ENCODE assay signal across 9 cellular contexts in genomic region chr15:76340802-76341365, GRCh38. TPM values are rescaled to one million over a fixed set of nuclear protein-coding genes. Genes with fewer than 3 reads are reported as not detected.
DNase-seq lines count a peak whose midpoint lies in the region; ATAC-seq and TF ChIP-seq lines count a peak whose summit lies in the region.
"Had no signal": no experiment of that assay in that cellular context is flagged by ENCODE, and none has a peak within 500 bp of the region (broad histone marks: within the 10 kb centered on the region; RNA-seq: fewer than 3 reads in every experiment).

No MANE protein-coding gene starts in this region.

- H3K4me3 Mint-ChIP-seq in MCF 10A (ENCODE audit: unreplicated experiment), result peak overlapping the region; percentile 75

- CTCF ChIA-PET in MCF 10A (lab: Yijun Ruan, JAX), result interaction anchor here (0.7 kb wide), 1 partner anchor 1310 kb away, joined by 3 read pairs; no protein-coding TSS in a partner anchor

- intact Hi-C loops in MCF 10A (cut with micrococcal nuclease), result no loop called here
- intact Hi-C loops in mucosa of descending colon (cut with DNase I, micrococcal nuclease), result no loop called here

- no peaks in the 10 kb centered on the region for H3K4me1 Mint-ChIP-seq in MCF 10A (ENCODE audit: insufficient read depth, unreplicated experiment)

- no peaks in the 10 kb centered on the region for H3K9me3 Mint-ChIP-seq in MCF 10A (ENCODE audit: unreplicated experiment)

- no peak overlapping the region for H3K27ac Mint-ChIP-seq in MCF 10A (ENCODE audit: low read depth, unreplicated experiment)

- H3K27me3 Mint-ChIP-seq in MCF 10A (ENCODE audit: insufficient read depth, unreplicated experiment), result peaks cover 55% of the 10 kb centered on the region

- peaks cover 49% of the 10 kb centered on the region for H3K4me1 ChIP-seq in mucosa of descending colon (ENCODE audit: low read depth)

- no TSS peak for BruUV-seq in MCF 10A (replicated peaks; lab: Mats Ljungman, UMichigan)

- H3K9me3 ChIP-seq in mucosa of descending colon, result no peaks in the 10 kb centered on the region

- ATAC-seq in mucosa of descending colon (peak; percentile 50), HG03378 (IDR thresholded peaks at IDR 0.05; ENCODE audit: unreplicated experiment) (no peak)

- peaks cover 10% of the 10 kb centered on the region for H3K36me3 Mint-ChIP-seq in MCF 10A (ENCODE audit: insufficient read depth, unreplicated experiment)

- POLR2A ChIA-PET in MCF 10A (lab: Yijun Ruan, JAX), result no interaction called here

- H3K4me3 ChIP-seq in mucosa of descending colon, result no peak overlapping the region

- DNase-seq in EH (ENCODE audit: low read depth), result peak; percentile 58
- peak; percentile 21 for DNase-seq in NCI-H1436 treated with DMSO at 0.1 percent for 48 hours (lab: John Stamatoyannopoulos, UW)
- DNase-seq in MCF 10A (ENCODE audit: unreplicated experiment), result no peak
- peak; percentile 46 to 75 (median 67) for DNase-seq in mucosa of descending colon
- DNase-seq in NCI-H524 treated with DMSO at 0.1 percent for 48 hours (lab: John Stamatoyannopoulos, UW), result no peak
- no peak for DNase-seq in nucleus accumbens (lab: John Stamatoyannopoulos, UW)
- DNase-seq in SW480 (ENCODE audit: low spot score), result no peak

- H3K36me3 ChIP-seq in mucosa of descending colon (ENCODE audit: low read depth), result no peaks in the 10 kb centered on the region

- TF ChIP-seq CTCF in MCF 10A (IDR thresholded peaks at IDR 0.05; ENCODE audit: unreplicated experiment) (no peak), mucosa of descending colon (IDR thresholded peaks at IDR 0.05) (no peak)

RNA-seq across cellular contexts. Expression of gene ISL2, which starts 4.3 kb away (rescaled TPM):
- total RNA-seq in MCF 10A (2022) (not detected in 2 replicates), mucosa of descending colon (1 to 10 TPM in 1 of 3 donors, under 1 TPM in 2; 0.51 to 2.1 (median 0.87) TPM)
- total RNA-seq: temporal lobe had no signal

RNA-seq across cellular contexts. Expression of gene ETFA, which starts 29.6 kb away (rescaled TPM):
- total RNA-seq in MCF 10A (2022), result 133 and 164 TPM in 2 replicates
- 100 to 1,000 TPM; 172 to 286 (median 213) TPM for total RNA-seq in mucosa of descending colon

Comparison
In these comparisons a context has a peak if more than half of its experiments do, and no peak if none do; other contexts are left out.
1. DNase-seq: peak in EH (single experiment), NCI-H1436 treated with DMSO at 0.1 percent for 48 hours (single experiment) and mucosa of descending colon (3 of 3); none in MCF 10A (single experiment), NCI-H524 treated with DMSO at 0.1 percent for 48 hours (single experiment), nucleus accumbens (0 of 56) and SW480 (single experiment).